ENCODE assay signal across 1 cellular context in the genomic region with DNA sequence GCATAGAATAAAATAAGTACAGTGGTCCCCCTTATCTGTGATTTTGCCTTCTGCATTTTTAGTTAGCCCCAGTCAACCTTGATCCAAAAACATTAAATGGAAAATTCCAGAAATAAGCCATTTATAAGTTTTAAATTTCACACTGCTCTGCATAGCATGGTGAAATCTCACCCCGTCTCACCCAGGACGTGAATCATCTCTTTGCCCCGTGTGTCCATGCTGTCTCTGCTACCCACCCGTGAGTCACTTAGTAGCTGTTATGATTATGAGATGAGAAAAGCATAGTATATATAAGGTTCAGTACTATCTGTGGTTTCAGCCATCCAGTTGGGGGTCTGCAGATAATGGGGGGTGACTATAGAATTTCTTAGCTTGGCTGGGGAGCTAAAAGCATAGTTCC.
TF ChIP-seq lines count a peak whose summit lies in the region.

No MANE protein-coding gene starts in this region.

TF ChIP-seq in SK-N-SH treated with all-trans-retinoic acid at 6 μM for 48 hours, 23 proteins besides CTCF, POLR2A, EP300 and RAD21 (continued from another document):
- TF ChIP-seq, protein P1, sequence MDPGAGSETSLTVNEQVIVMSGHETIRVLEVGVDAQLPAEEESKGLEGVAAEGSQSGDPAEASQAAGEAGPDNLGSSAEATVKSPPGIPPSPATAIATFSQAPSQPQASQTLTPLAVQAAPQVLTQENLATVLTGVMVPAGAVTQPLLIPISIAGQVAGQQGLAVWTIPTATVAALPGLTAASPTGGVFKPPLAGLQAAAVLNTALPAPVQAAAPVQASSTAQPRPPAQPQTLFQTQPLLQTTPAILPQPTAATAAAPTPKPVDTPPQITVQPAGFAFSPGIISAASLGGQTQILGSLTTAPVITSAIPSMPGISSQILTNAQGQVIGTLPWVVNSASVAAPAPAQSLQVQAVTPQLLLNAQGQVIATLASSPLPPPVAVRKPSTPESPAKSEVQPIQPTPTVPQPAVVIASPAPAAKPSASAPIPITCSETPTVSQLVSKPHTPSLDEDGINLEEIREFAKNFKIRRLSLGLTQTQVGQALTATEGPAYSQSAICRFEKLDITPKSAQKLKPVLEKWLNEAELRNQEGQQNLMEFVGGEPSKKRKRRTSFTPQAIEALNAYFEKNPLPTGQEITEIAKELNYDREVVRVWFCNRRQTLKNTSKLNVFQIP (CRISPR knock-in tag; IDR thresholded peaks at IDR 0.05; ENCODE audit: borderline replicate concordance, low read depth), result no peak
- TF ChIP-seq ZFP30 (CRISPR knock-in tag; IDR thresholded peaks at IDR 0.05) (no peak), ZNF8 (CRISPR knock-in tag; IDR thresholded peaks at IDR 0.05) (no peak), TOX (CRISPR knock-in tag; IDR thresholded peaks at IDR 0.05; ENCODE audit: borderline replicate concordance) (no peak), RARB (CRISPR knock-in tag; IDR thresholded peaks at IDR 0.05) (no peak), CSDC2 (CRISPR knock-in tag; IDR thresholded peaks at IDR 0.05) (no peak)
